In genomic region chr6:125154184-125155135, GRCh38 we compare ENCODE assay signal across 8 cellular contexts. TPM values are rescaled to one million over a fixed set of nuclear protein-coding genes. Genes with fewer than 3 reads are reported as not detected.
DNase-seq lines count a peak whose midpoint lies in the region; ATAC-seq and TF ChIP-seq lines count a peak whose summit lies in the region.

No MANE protein-coding gene starts in this region.

- in situ Hi-C loops in KBM-7 (cut with MboI; ENCODE audit: low pct_unique_long_range_greater_than_20kb, low sequenced_read_pairs), result no loop called here

- TF ChIP-seq CTCF in GM10266 (IDR thresholded peaks at IDR 0.05; ENCODE audit: control insufficient read depth, insufficient read depth, low read depth, missing control alignments) (no peak), osteocyte (IDR thresholded peaks at IDR 0.05) (peak; percentile 27)

- no peaks in the 10 kb centered on the region for H3K36me3 Mint-ChIP-seq in activated T-helper 17 cell treated with anti-CD3 and anti-CD28 coated beads, Interleukin-2, amount 50 U/mL, for 72 hours (ENCODE audit: low read depth)
- no peaks in the 10 kb centered on the region for H3K36me3 Mint-ChIP-seq in osteocyte (ENCODE audit: unreplicated experiment)

- peak overlapping the region; percentile 66 for H3K4me3 Mint-ChIP-seq in activated T-helper 17 cell treated with anti-CD3 and anti-CD28 coated beads, Interleukin-2, amount 50 U/mL, for 72 hours
- H3K4me3 Mint-ChIP-seq in osteocyte (ENCODE audit: unreplicated experiment), result peak overlapping the region; percentile 84

- no peaks in the 10 kb centered on the region for H3K9me3 Mint-ChIP-seq in activated T-helper 17 cell treated with anti-CD3 and anti-CD28 coated beads, Interleukin-2, amount 50 U/mL, for 72 hours
- H3K9me3 Mint-ChIP-seq in osteocyte (ENCODE audit: unreplicated experiment), result no peaks in the 10 kb centered on the region

- no peak overlapping the region for H3K27ac Mint-ChIP-seq in activated T-helper 17 cell treated with anti-CD3 and anti-CD28 coated beads, Interleukin-2, amount 50 U/mL, for 72 hours
- H3K27ac Mint-ChIP-seq in osteocyte (ENCODE audit: unreplicated experiment), result peak overlapping the region; percentile 60

- no peak for ATAC-seq in activated T-helper 17 cell treated with anti-CD3 and anti-CD28 coated beads, Interleukin-2, amount 50 U/mL, for 72 hours (replicated peaks)

- H3K27me3 Mint-ChIP-seq in activated T-helper 17 cell treated with anti-CD3 and anti-CD28 coated beads, Interleukin-2, amount 50 U/mL, for 72 hours, result peaks cover 15% of the 10 kb centered on the region
- H3K27me3 Mint-ChIP-seq in osteocyte (ENCODE audit: unreplicated experiment), result peaks cover 2% of the 10 kb centered on the region

- no peaks in the 10 kb centered on the region for H3K4me1 Mint-ChIP-seq in activated T-helper 17 cell treated with anti-CD3 and anti-CD28 coated beads, Interleukin-2, amount 50 U/mL, for 72 hours
- peaks cover 9% of the 10 kb centered on the region for H3K4me1 Mint-ChIP-seq in osteocyte (ENCODE audit: unreplicated experiment)

- DNase-seq in GM10266 (ENCODE audit: extremely low spot score) (peak; percentile 15), KBM-7 (peak; percentile 60), germinal center (ENCODE audit: low spot score) (peak; percentile 30), osteocyte (ENCODE audit: extremely low spot score, unreplicated experiment) (no peak), MV-4-11 (lab: John Stamatoyannopoulos, UW) (no peak), NCI-H1092 (lab: John Stamatoyannopoulos, UW) (no peak), GOT3 (lab: John Stamatoyannopoulos, UW) (no peak)

RNA-seq across cellular contexts. Expression of gene TPD52L1, which starts 0.9 kb away (rescaled TPM):
- total RNA-seq in activated T-helper 17 cell treated with anti-CD3 and anti-CD28 coated beads, Interleukin-2, amount 50 U/mL, for 72 hours, result 1 to 10 TPM in 1 of 2 donors, under 1 TPM in 1; 0.58 to 1.1 TPM
- total RNA-seq in osteocyte, result 7.2 and 9.9 TPM in 2 replicates

Comparison
In these comparisons a context has a peak if more than half of its experiments do, and no peak if none do; other contexts are left out.
1. DNase-seq: peak in GM10266 (single experiment), KBM-7 (single experiment) and germinal center (single experiment); none in osteocyte (single experiment), MV-4-11 (single experiment), NCI-H1092 (single experiment) and GOT3 (single experiment).